Comparison of ENCODE assay signal across 1 cellular context in the genomic region with DNA sequence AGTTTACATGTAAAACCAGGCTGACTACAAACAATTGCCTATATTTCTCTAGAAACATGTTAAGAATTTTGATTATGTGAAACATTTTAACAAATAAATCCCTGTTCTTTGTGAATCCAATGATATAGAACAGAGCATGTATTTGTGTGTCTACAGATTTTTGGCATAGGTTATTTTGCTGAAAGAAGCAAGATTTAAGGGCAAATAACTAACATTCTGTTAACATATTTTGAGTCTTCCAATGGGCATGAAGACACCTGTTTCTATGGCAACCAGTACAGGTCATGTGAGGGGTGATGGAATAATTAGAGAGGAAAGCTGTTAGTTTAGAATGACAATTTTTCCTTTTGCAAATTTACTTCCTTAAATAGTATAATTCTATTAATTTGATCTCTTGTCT.
TF ChIP-seq lines count a peak whose summit lies in the region.

No MANE protein-coding gene starts in this region.

TF ChIP-seq in endothelial cell of umbilical vein, 7 proteins besides CTCF, POLR2A, EP300 and RAD21:
- TF ChIP-seq POLR2AphosphoS5 (IDR thresholded peaks at IDR 0.05; ENCODE audit: insufficient read depth, low read depth, low read length) (no peak), JUN (IDR thresholded peaks at IDR 0.05; ENCODE audit: borderline replicate concordance, insufficient read depth, insufficient read length, low read depth) (no peak), MYC (IDR thresholded peaks at IDR 0.05; ENCODE audit: low read depth, low read length) (no peak), FOS (IDR thresholded peaks at IDR 0.05; ENCODE audit: borderline replicate concordance, insufficient read depth, low read length) (no peak), GATA2 (IDR thresholded peaks at IDR 0.05; ENCODE audit: insufficient read depth, insufficient read length, low read depth, low read length) (no peak), EZH2 (IDR thresholded peaks at IDR 0.05; ENCODE audit: borderline replicate concordance, low read depth, low read length, severe bottlenecking) (no peak)
- TF ChIP-seq, protein P1, sequence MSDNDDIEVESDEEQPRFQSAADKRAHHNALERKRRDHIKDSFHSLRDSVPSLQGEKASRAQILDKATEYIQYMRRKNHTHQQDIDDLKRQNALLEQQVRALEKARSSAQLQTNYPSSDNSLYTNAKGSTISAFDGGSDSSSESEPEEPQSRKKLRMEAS (IDR thresholded peaks at IDR 0.05; ENCODE audit: insufficient read depth, insufficient read length), result no peak
